Comparison of ENCODE assay signal across 8 cellular contexts in genomic region chr2:143936758-143937562, GRCh38.
DNase-seq lines count a peak whose midpoint lies in the region; ATAC-seq and TF ChIP-seq lines count a peak whose summit lies in the region.

No MANE protein-coding gene starts in this region.

- no peaks in the 10 kb centered on the region for H3K36me3 Mint-ChIP-seq in stimulated activated naive CD8-positive, alpha-beta T cell treated with anti-CD3 and anti-CD28 coated beads, Interleukin-15, Interleukin-2, amounts not matched to agents 100 ng/mL and 50 ng/mL, for 24 hours (ENCODE audit: low read depth)

- H3K9me3 ChIP-seq in BE2C: no peaks in the 10 kb centered on the region
- H3K9me3 ChIP-seq in WERI-Rb-1 (ENCODE audit: severe bottlenecking): no peaks in the 10 kb centered on the region
- no peaks in the 10 kb centered on the region for H3K9me3 ChIP-seq in mucosa of descending colon

- H3K4me3 Mint-ChIP-seq in stimulated activated naive CD8-positive, alpha-beta T cell treated with anti-CD3 and anti-CD28 coated beads, Interleukin-15, Interleukin-2, amounts not matched to agents 100 ng/mL and 50 ng/mL, for 24 hours: peak overlapping the region; percentile 61

- no peak overlapping the region for H3K27ac Mint-ChIP-seq in stimulated activated naive CD8-positive, alpha-beta T cell treated with anti-CD3 and anti-CD28 coated beads, Interleukin-15, Interleukin-2, amounts not matched to agents 100 ng/mL and 50 ng/mL, for 24 hours

- H3K27me3 ChIP-seq in BE2C (no peaks in the 10 kb centered on the region), WERI-Rb-1 (ENCODE audit: insufficient read depth, low read depth, severe bottlenecking) (no peaks in the 10 kb centered on the region)

- H3K9me3 Mint-ChIP-seq in stimulated activated naive CD8-positive, alpha-beta T cell treated with anti-CD3 and anti-CD28 coated beads, Interleukin-15, Interleukin-2, amounts not matched to agents 100 ng/mL and 50 ng/mL, for 24 hours: no peaks in the 10 kb centered on the region

- TF ChIP-seq CTCF in BE2C (IDR thresholded peaks at IDR 0.05; ENCODE audit: low read depth, low read length) (no peak), WERI-Rb-1 (IDR thresholded peaks at IDR 0.05; ENCODE audit: low read depth, low read length) (no peak), epithelial cell of esophagus (IDR thresholded peaks at IDR 0.05; ENCODE audit: insufficient read depth, low read depth, low read length, missing control alignments) (no peak), mucosa of descending colon (IDR thresholded peaks at IDR 0.05) (no peak)

- H3K36me3 ChIP-seq in BE2C (no peaks in the 10 kb centered on the region), WERI-Rb-1 (no peaks in the 10 kb centered on the region), mucosa of descending colon (ENCODE audit: low read depth) (no peaks in the 10 kb centered on the region)

- ATAC-seq in GM19328 (IDR thresholded peaks at IDR 0.05; ENCODE audit: unreplicated experiment): peak; percentile 58
- ATAC-seq in HG03354 (IDR thresholded peaks at IDR 0.05; ENCODE audit: poor library complexity, severe bottlenecking, unreplicated experiment): peak; percentile 73
- ATAC-seq in mucosa of descending colon: peak; percentile 69

- peak overlapping the region; percentile 63 for H3K27ac ChIP-seq in WERI-Rb-1

- peaks cover 17% of the 10 kb centered on the region for H3K4me1 Mint-ChIP-seq in stimulated activated naive CD8-positive, alpha-beta T cell treated with anti-CD3 and anti-CD28 coated beads, Interleukin-15, Interleukin-2, amounts not matched to agents 100 ng/mL and 50 ng/mL, for 24 hours (ENCODE audit: low read depth)

- intact Hi-C loops in mucosa of descending colon (cut with DNase I, micrococcal nuclease): no loop called here

- H3K4me3 ChIP-seq in BE2C (ENCODE audit: low read depth, low read length) (peak overlapping the region; percentile 56), WERI-Rb-1 (ENCODE audit: low read depth, low read length) (peak overlapping the region; percentile 57), epithelial cell of esophagus (ENCODE audit: low read length) (peak overlapping the region; percentile 47), mucosa of descending colon (no peak overlapping the region)

- DNase-seq in BE2C (peak; percentile 43), WERI-Rb-1 (peak; percentile 44), epithelial cell of esophagus (ENCODE audit: low read depth) (peak; percentile 39), mucosa of descending colon (peak in 2 of 3 donors; percentile 40 to 51), NCI-H2029 treated with DMSO at 0.1 percent for 48 hours (lab: John Stamatoyannopoulos, UW) (no peak)

- H3K4me1 ChIP-seq in BE2C: no peaks in the 10 kb centered on the region
- H3K4me1 ChIP-seq in mucosa of descending colon (ENCODE audit: low read depth): peaks cover 6% of the 10 kb centered on the region

- H3K27me3 Mint-ChIP-seq in stimulated activated naive CD8-positive, alpha-beta T cell treated with anti-CD3 and anti-CD28 coated beads, Interleukin-15, Interleukin-2, amounts not matched to agents 100 ng/mL and 50 ng/mL, for 24 hours: peaks cover 61% of the 10 kb centered on the region
